Comparison of ENCODE assay signal across 11 cellular contexts in genomic region chr9:98809311-98810105, GRCh38. TPM values are rescaled to one million over a fixed set of nuclear protein-coding genes. Genes with fewer than 3 reads are reported as not detected.
DNase-seq lines count a peak whose midpoint lies in the region; ATAC-seq and TF ChIP-seq lines count a peak whose summit lies in the region.
"Had no signal": no experiment of that assay in that cellular context is flagged by ENCODE, and none has a peak within 500 bp of the region (broad histone marks: within the 10 kb centered on the region; RNA-seq: fewer than 3 reads in every experiment).

No MANE protein-coding gene starts in this region.

- H3K4me1 ChIP-seq in GM23338 (ENCODE audit: insufficient read depth) = peaks cover 23% of the 10 kb centered on the region
- H3K4me1 ChIP-seq in ectodermal cell (ENCODE audit: control insufficient read depth, insufficient read depth, low read length) = peaks cover 9% of the 10 kb centered on the region

- no peaks in the 10 kb centered on the region for H3K9me3 ChIP-seq in ectodermal cell (ENCODE audit: control insufficient read depth, low read length)

- H3K79me2 ChIP-seq in GM23338 (replicated peaks; ENCODE audit: insufficient read depth) = no peaks in the 10 kb centered on the region

- H3K4me1 Mint-ChIP-seq in GM23338 = peaks cover 31% of the 10 kb centered on the region
- peaks cover 26% of the 10 kb centered on the region for H3K4me1 Mint-ChIP-seq in nephron progenitor cell

- WGBS in ectodermal cell, 2 experiments = 78 to 80% methylated on average over 9 of the region's 9 CpGs

- no peak for DNase-seq in GM23338 (ENCODE audit: low spot score)
- DNase-seq in NCI-H524 (lab: John Stamatoyannopoulos, UW) = peak; percentile 62 to 90
- no peak for DNase-seq in nephron progenitor cell
- no peak for DNase-seq in islet precursor cell
- no peak for DNase-seq in iPS-NIHi11 (ENCODE audit: low spot score)
- no peak for DNase-seq in NCI-H2107 treated with DMSO at 0.1 percent for 48 hours (lab: John Stamatoyannopoulos, UW; ENCODE audit: unreplicated experiment)
- DNase-seq: central memory CD4-positive, alpha-beta T cell had no signal

- 0 out of 2 replicates have a peak overlapping the region, but pooled peaks have one; percentile 91 for H3K4me2 ChIP-seq in GM23338

- H3K9me3 Mint-ChIP-seq in GM23338 (no peaks in the 10 kb centered on the region), nephron progenitor cell (peaks cover 6% of the 10 kb centered on the region)

- H3F3A ChIP-seq in GM23338 (replicated peaks; ENCODE audit: low read depth) = 0 out of 2 replicates have a peak, but pooled peaks cover 6% of the 10 kb centered on the region

- peak overlapping the region; percentile 8; the same call in 1 of the 2 replicates for H3K27ac Mint-ChIP-seq in GM23338
- peak overlapping the region; percentile 30 for H3K27ac Mint-ChIP-seq in nephron progenitor cell

- no peaks in the 10 kb centered on the region for H3K9me2 ChIP-seq in GM23338 (ENCODE audit: insufficient read depth)

- H3K27me3 Mint-ChIP-seq in GM23338 (ENCODE audit: insufficient read depth, low read depth, poor library complexity) (peaks cover 17% of the 10 kb centered on the region), nephron progenitor cell (ENCODE audit: low read depth, poor library complexity) (peaks cover 55% of the 10 kb centered on the region)

- no peak for TF ChIP-seq CTCF in GM23338 (conservative IDR thresholded peaks at IDR 0.05; ENCODE audit: low read depth in 2 of 2)
- TF ChIP-seq CTCF in nephron progenitor cell (IDR thresholded peaks at IDR 0.05) = no peak

- no peak overlapping the region for H2AFZ ChIP-seq in GM23338

- peaks cover 3% of the 10 kb centered on the region; the same call in 1 of the 2 replicates for H4K20me1 ChIP-seq in GM23338 (replicated peaks; ENCODE audit: insufficient read depth)

- H3K4me3 Mint-ChIP-seq in GM23338 (peak overlapping the region; percentile 79; the same call in 2 of the 3 replicates), nephron progenitor cell (peak overlapping the region; percentile 72)

- H3K36me3 ChIP-seq in GM23338 (ENCODE audit: insufficient read depth) (no peaks in the 10 kb centered on the region), ectodermal cell (ENCODE audit: control insufficient read depth, insufficient read depth, low read length) (no peaks in the 10 kb centered on the region)

- no peak overlapping the region for H3K4me3 ChIP-seq in GM23338
- H3K4me3 ChIP-seq in ectodermal cell (ENCODE audit: insufficient read depth, low read depth, low read length) = no peak overlapping the region

- H3K27me3 ChIP-seq in GM23338 (ENCODE audit: insufficient read depth) (peaks cover 27% of the 10 kb centered on the region), ectodermal cell (ENCODE audit: control insufficient read depth, insufficient read depth, low read length, poor library complexity, severe bottlenecking) (peaks cover 11% of the 10 kb centered on the region)

- ATAC-seq in GM23338 (peak; percentile 34), HG03342 (IDR thresholded peaks at IDR 0.05; ENCODE audit: unreplicated experiment) (no peak)
- ATAC-seq: activated CD4-positive, CD25-positive, alpha-beta regulatory T cell treated with anti-CD3 and anti-CD28 coated beads, Interleukin-2, amount 50 U/mL, for 24 hours; Panc1 had no signal

- no peak overlapping the region for H3K27ac ChIP-seq in GM23338 (ENCODE audit: low read depth)
- peak overlapping the region; percentile 64 for H3K27ac ChIP-seq in ectodermal cell (ENCODE audit: insufficient read depth, low read depth, low read length, poor library complexity, severe bottlenecking)

- H3K36me3 Mint-ChIP-seq in GM23338 (ENCODE audit: low read depth) = no peaks in the 10 kb centered on the region
- no peaks in the 10 kb centered on the region for H3K36me3 Mint-ChIP-seq in nephron progenitor cell (ENCODE audit: low read depth)

TF ChIP-seq in GM23338, 12 proteins besides CTCF, POLR2A, EP300 and RAD21:
- TF ChIP-seq ZNF114 (CRISPR knock-in tag; IDR thresholded peaks at IDR 0.05) (no peak), NANOG (IDR thresholded peaks at IDR 0.05; ENCODE audit: borderline replicate concordance) (no peak), EZH2 (IDR thresholded peaks at IDR 0.05; ENCODE audit: low read depth, unreplicated experiment) (no peak), POLR2AphosphoS5 (IDR thresholded peaks at IDR 0.05; ENCODE audit: low read depth) (no peak), REST (IDR thresholded peaks at IDR 0.05; ENCODE audit: unreplicated experiment) (no peak)

RNA-seq across cellular contexts. Expression of gene GALNT12, which starts 2.0 kb away (rescaled TPM):
- 23.6 and 27.5 TPM in 2 replicates for total RNA-seq in GM23338 (2014; rRNA removed; shearing (Covaris generic))
- 14.0 and 14.6 TPM in 2 replicates for polyA plus RNA-seq in GM23338 (2016; fragmentation: Nextera tagmentation; extraction: Ambion mirVana)
- 27.1 TPM for polyA plus RNA-seq in ectodermal cell (2013, experiment 1 of 4)
- polyA plus RNA-seq in ectodermal cell (2013, experiment 2 of 4) = 25.0 TPM
- polyA plus RNA-seq in ectodermal cell (2013, experiment 3 of 4) = 25.1 TPM
- polyA plus RNA-seq in ectodermal cell (2013, experiment 4 of 4) = 27.1 TPM

RNA-seq across cellular contexts. Expression of gene ANKS6, which starts 13.2 kb away (rescaled TPM):
- 35.4 and 59.0 TPM in 2 replicates for total RNA-seq in GM23338 (2014; rRNA removed; shearing (Covaris generic))
- polyA plus RNA-seq in GM23338 (2016; fragmentation: Nextera tagmentation; extraction: Ambion mirVana) = 36.9 and 42.9 TPM in 2 replicates
- 57.6 TPM for polyA plus RNA-seq in ectodermal cell (2013, experiment 1 of 4)
- 62.6 TPM for polyA plus RNA-seq in ectodermal cell (2013, experiment 2 of 4)
- 42.9 TPM for polyA plus RNA-seq in ectodermal cell (2013, experiment 3 of 4)
- 50.0 TPM for polyA plus RNA-seq in ectodermal cell (2013, experiment 4 of 4)

Comparison
In these comparisons a context has a peak if more than half of its experiments do, and no peak if none do; other contexts are left out.
1. DNase-seq: peak in NCI-H524 (2 of 2); none in GM23338 (single experiment), nephron progenitor cell (single experiment), islet precursor cell (single experiment), iPS-NIHi11 (single experiment) and NCI-H2107 treated with DMSO at 0.1 percent for 48 hours (single experiment).